Comparison of ENCODE assay signal across 11 cellular contexts in genomic region chr4:48196758-48197504, GRCh38.
A peak's percentile ranks its signal among the peaks of the same experiment; 100 is the strongest.
DNase-seq lines count a peak whose midpoint lies in the region; ATAC-seq and TF ChIP-seq lines count a peak whose summit lies in the region.
"Had no signal": no experiment of that assay in that cellular context is flagged by ENCODE, and none has a peak within 500 bp of the region (broad histone marks: within the 10 kb centered on the region; RNA-seq: fewer than 3 reads in every experiment).

No MANE protein-coding gene starts in this region.

- no peaks in the 10 kb centered on the region for H3K27me3 Mint-ChIP-seq in naive B cell
- peaks cover 6 to 8% of the 10 kb centered on the region in 2 donors for H3K27me3 Mint-ChIP-seq in T-cell

- POLR2A ChIA-PET in T-cell (lab: Charles Lee) (no interaction called here), PC-9 (lab: Charles Lee; ENCODE audit: unreplicated experiment) (no interaction called here)

- peak overlapping the region in 7 of 8 donors; percentile 13 to 72 (median 36) for H3K4me3 Mint-ChIP-seq in naive B cell
- H3K4me3 Mint-ChIP-seq in T-cell: no peak overlapping the region
- H3K4me3 Mint-ChIP-seq: activated naive CD4-positive, alpha-beta T cell treated with anti-CD3 and anti-CD28 coated beads for 36 hours had no signal

- peaks cover 0 to 12% of the 10 kb centered on the region in 2 donors for H3K36me3 Mint-ChIP-seq in naive B cell
- peaks cover 9% of the 10 kb centered on the region for H3K36me3 Mint-ChIP-seq in T-cell

- no peak overlapping the region for H2AFZ ChIP-seq in PC-9

- H3K27me3 ChIP-seq in PC-9 (ENCODE audit: insufficient read depth, low read depth): no peaks in the 10 kb centered on the region
- no peaks in the 10 kb centered on the region for H3K27me3 ChIP-seq in colonic mucosa

- H3K9me3 ChIP-seq in PC-9 (ENCODE audit: insufficient read depth, low read depth): no peaks in the 10 kb centered on the region
- no peaks in the 10 kb centered on the region for H3K9me3 ChIP-seq in colonic mucosa
- H3K9me3 ChIP-seq: thoracic aorta had no signal

- peaks cover 30 to 62% (median 39%) of the 10 kb centered on the region in 3 donors for H3K4me1 Mint-ChIP-seq in naive B cell
- peaks cover 6 to 10% (median 8%) of the 10 kb centered on the region in 3 donors for H3K4me1 Mint-ChIP-seq in T-cell

- CTCF ChIA-PET in T-cell (lab: Charles Lee) (interaction anchor here in 1 of 2 donors (0.7 kb wide), 1 partner anchor 13 kb away, joined by 3 read pairs; no protein-coding TSS in a partner anchor), PC-9 (lab: Charles Lee) (no interaction called here)

- H3K4me1 ChIP-seq in PC-9 (replicated peaks; ENCODE audit: insufficient read depth) (no peaks in the 10 kb centered on the region), colonic mucosa (no peaks in the 10 kb centered on the region)

- H3K9me3 Mint-ChIP-seq in naive B cell (peaks cover 0 to 7% (median 0%) of the 10 kb centered on the region in 7 donors), T-cell (peaks cover 0 to 5% (median 0%) of the 10 kb centered on the region in 3 donors)
- H3K9me3 Mint-ChIP-seq: activated naive CD4-positive, alpha-beta T cell treated with anti-CD3 and anti-CD28 coated beads for 36 hours had no signal

- H3K79me2 ChIP-seq in PC-9 (ENCODE audit: low read depth): no peaks in the 10 kb centered on the region

- no peak overlapping the region for H3K4me2 ChIP-seq in PC-9
- H3K4me2 ChIP-seq: KMS-11 had no signal

- H3F3A ChIP-seq in PC-9 (ENCODE audit: insufficient read depth, low read depth): no peaks in the 10 kb centered on the region

- H3K9ac ChIP-seq in colonic mucosa (ENCODE audit: low read depth in 2 of 2, low read length in 2 of 2): no peak overlapping the region
- H3K9ac ChIP-seq: KMS-11 had no signal

- intact Hi-C loops in PC-9 (cut with micrococcal nuclease; ENCODE audit: unreplicated experiment): no loop called here
- intact Hi-C loops in colonic mucosa (cut with DNase I): no loop called here

- H3K4me3 ChIP-seq in PC-9: no peak overlapping the region
- H3K4me3 ChIP-seq in colonic mucosa: no peak overlapping the region
- H3K4me3 ChIP-seq: thoracic aorta had no signal

- no peak overlapping the region for H3K27ac ChIP-seq in PC-9
- H3K27ac ChIP-seq in colonic mucosa: no peak overlapping the region
- H3K27ac ChIP-seq: KMS-11, thoracic aorta had no signal

- ATAC-seq in GM19025 (IDR thresholded peaks at IDR 0.05; ENCODE audit: low read depth, unreplicated experiment) (peak; percentile 49), HG02571 (IDR thresholded peaks at IDR 0.05; ENCODE audit: unreplicated experiment) (peak; percentile 67), HG03439 (IDR thresholded peaks at IDR 0.05; ENCODE audit: unreplicated experiment) (peak; percentile 57), naive B cell (ENCODE audit: low read depth in 2 of 2) (peak; percentile 65 to 69), T-cell (replicated peaks in 1 of 4) (no peak)

- no TSS peak for BruUV-seq in PC-9 (replicated peaks; lab: Mats Ljungman, UMichigan)

- H3K36me3 ChIP-seq in PC-9 (ENCODE audit: low read depth) (no peaks in the 10 kb centered on the region), colonic mucosa (no peaks in the 10 kb centered on the region)
- H3K36me3 ChIP-seq: thoracic aorta had no signal

- H3K27ac Mint-ChIP-seq in naive B cell: peak overlapping the region in 4 of 6 donors; percentile 35 to 69 (median 62)
- H3K27ac Mint-ChIP-seq in T-cell: no peak overlapping the region
- H3K27ac Mint-ChIP-seq: activated naive CD4-positive, alpha-beta T cell treated with anti-CD3 and anti-CD28 coated beads for 36 hours had no signal

- H3K9me2 ChIP-seq in PC-9 (ENCODE audit: insufficient read depth): no peaks in the 10 kb centered on the region

- H4K20me1 ChIP-seq in PC-9 (ENCODE audit: insufficient read depth): no peaks in the 10 kb centered on the region

- DNase-seq in naive B cell (peak; percentile 9), T-cell (no peak), PC-9 (no peak), colonic mucosa (no peak)
- DNase-seq: activated naive CD4-positive, alpha-beta T cell treated with anti-CD3 and anti-CD28 coated beads for 36 hours; stimulated activated CD4-positive, alpha-beta T cell treated with anti-CD3 and anti-CD28 coated beads, Interleukin-2, amount 100 ng/mL, for 48 hours had no signal

- TF ChIP-seq CTCF in PC-9 (conservative IDR thresholded peaks at IDR 0.05) (no peak), colonic mucosa (IDR thresholded peaks at IDR 0.05) (no peak)

Comparison
In these comparisons a context has a peak if more than half of its experiments do, and no peak if none do; other contexts are left out.
1. ATAC-seq: peak in GM19025 (single experiment), HG02571 (single experiment), HG03439 (single experiment) and naive B cell (2 of 2); none in T-cell (0 of 4).
2. H3K27ac Mint-ChIP-seq: peak in naive B cell (4 of 6); none in T-cell (0 of 2).
3. H3K4me3 Mint-ChIP-seq: peak in naive B cell (7 of 8); none in T-cell (0 of 3).